In genomic region chr3:183823963-183824362, GRCh38 we compare ENCODE assay signal across 11 cellular contexts. TPM values are rescaled to one million over a fixed set of nuclear protein-coding genes. Genes with fewer than 3 reads are reported as not detected.
DNase-seq lines count a peak whose midpoint lies in the region; ATAC-seq and TF ChIP-seq lines count a peak whose summit lies in the region.
"Had no signal": no experiment of that assay in that cellular context is flagged by ENCODE, and none has a peak within 500 bp of the region (broad histone marks: within the 10 kb centered on the region; RNA-seq: fewer than 3 reads in every experiment).

No MANE protein-coding gene starts in this region.

- ATAC-seq in psoas muscle (peak in 3 of 4 donors; percentile 26 to 35 (median 35)), GM21576 (IDR thresholded peaks at IDR 0.05; ENCODE audit: unreplicated experiment) (no peak), GM18858 (IDR thresholded peaks at IDR 0.05; ENCODE audit: unreplicated experiment) (no peak)

- intact Hi-C loops in psoas muscle (cut with DNase I): no loop called here

- peak; percentile 46 to 77 for DNase-seq in NCI-H2081 (lab: John Stamatoyannopoulos, UW)
- DNase-seq in NCI-H2081 treated with DMSO at 0.1 percent for 48 hours (lab: John Stamatoyannopoulos, UW): no peak
- peak; percentile 47 for DNase-seq in NCI-H2171 (lab: John Stamatoyannopoulos, UW)
- DNase-seq in psoas muscle: no peak
- no peak for DNase-seq in activated effector memory CD4-positive, alpha-beta T cell treated with anti-CD3 and anti-CD28 coated beads, Interleukin-2, amount 50 U/mL, for 16 hours
- DNase-seq: colonic mucosa, mucosa of descending colon, T1000 had no signal

- H3K27me3 ChIP-seq in psoas muscle (ENCODE audit: insufficient read depth in 3 of 3, low read length in 2 of 3): no peaks in the 10 kb centered on the region
- H3K27me3 ChIP-seq: colonic mucosa had no signal

- TF ChIP-seq CTCF in brain (conservative IDR thresholded peaks at IDR 0.05): no peak
- peak; percentile 13 for TF ChIP-seq CTCF in psoas muscle (IDR thresholded peaks at IDR 0.05)

- H3K4me1 ChIP-seq in psoas muscle: peaks cover 26% of the 10 kb centered on the region
- H3K4me1 ChIP-seq: colonic mucosa had no signal

- no peaks in the 10 kb centered on the region for H3K9me3 Mint-ChIP-seq in brain

- WGBS in psoas muscle, 3 donors: 33 to 45% (median 37%) methylated on average over 5 of the region's 5 CpGs

- H3K36me3 ChIP-seq in psoas muscle (ENCODE audit: insufficient read depth in 1 of 2, low read depth in 1 of 2): peaks cover 0 to 11% of the 10 kb centered on the region in 2 donors
- H3K36me3 ChIP-seq: colonic mucosa had no signal

- H3K4me1 Mint-ChIP-seq in brain: peaks cover 31% of the 10 kb centered on the region

- H3K27ac ChIP-seq in psoas muscle: peak overlapping the region; percentile 85
- H3K27ac ChIP-seq: colonic mucosa had no signal

- H3K4me3 Mint-ChIP-seq in brain: peak overlapping the region; percentile 80 to 91 (median 85)

- peak overlapping the region; percentile 2 to 76 (median 41) for H3K27ac Mint-ChIP-seq in brain

- peaks cover 6% of the 10 kb centered on the region for H3K36me3 Mint-ChIP-seq in brain

- peaks cover 9% of the 10 kb centered on the region for H3K27me3 Mint-ChIP-seq in brain

- no peaks in the 10 kb centered on the region for H3K9me3 ChIP-seq in psoas muscle
- H3K9me3 ChIP-seq: colonic mucosa, mucosa of descending colon had no signal

- H3K4me3 ChIP-seq in psoas muscle: peak overlapping the region; percentile 86
- H3K4me3 ChIP-seq: mucosa of descending colon had no signal

RNA-seq across cellular contexts. Expression of gene MAP6D1, which starts 1.4 kb away (rescaled TPM):
- polyA plus RNA-seq in brain (ENCODE audit: insufficient read depth, low read depth, low replicate concordance): 47.5 TPM
- 10 to 100 TPM in 1 of 4 donors, 1 to 10 TPM in 3; 4.6 to 12.3 (median 6.2) TPM for total RNA-seq in psoas muscle
- polyA plus RNA-seq in psoas muscle: 1 to 10 TPM; 2.7 to 5.3 (median 4.5) TPM

Comparison
In these comparisons a context has a peak if more than half of its experiments do, and no peak if none do; other contexts are left out.
1. DNase-seq: peak in NCI-H2081 (2 of 2) and NCI-H2171 (single experiment); none in NCI-H2081 treated with DMSO at 0.1 percent for 48 hours (single experiment), psoas muscle (0 of 2) and activated effector memory CD4-positive, alpha-beta T cell treated with anti-CD3 and anti-CD28 coated beads, Interleukin-2, amount 50 U/mL, for 16 hours (single experiment).
2. ATAC-seq: peak in psoas muscle (3 of 4); none in GM21576 (single experiment) and GM18858 (single experiment).